Comparison of ENCODE assay signal across 8 cellular contexts in the genomic region with DNA sequence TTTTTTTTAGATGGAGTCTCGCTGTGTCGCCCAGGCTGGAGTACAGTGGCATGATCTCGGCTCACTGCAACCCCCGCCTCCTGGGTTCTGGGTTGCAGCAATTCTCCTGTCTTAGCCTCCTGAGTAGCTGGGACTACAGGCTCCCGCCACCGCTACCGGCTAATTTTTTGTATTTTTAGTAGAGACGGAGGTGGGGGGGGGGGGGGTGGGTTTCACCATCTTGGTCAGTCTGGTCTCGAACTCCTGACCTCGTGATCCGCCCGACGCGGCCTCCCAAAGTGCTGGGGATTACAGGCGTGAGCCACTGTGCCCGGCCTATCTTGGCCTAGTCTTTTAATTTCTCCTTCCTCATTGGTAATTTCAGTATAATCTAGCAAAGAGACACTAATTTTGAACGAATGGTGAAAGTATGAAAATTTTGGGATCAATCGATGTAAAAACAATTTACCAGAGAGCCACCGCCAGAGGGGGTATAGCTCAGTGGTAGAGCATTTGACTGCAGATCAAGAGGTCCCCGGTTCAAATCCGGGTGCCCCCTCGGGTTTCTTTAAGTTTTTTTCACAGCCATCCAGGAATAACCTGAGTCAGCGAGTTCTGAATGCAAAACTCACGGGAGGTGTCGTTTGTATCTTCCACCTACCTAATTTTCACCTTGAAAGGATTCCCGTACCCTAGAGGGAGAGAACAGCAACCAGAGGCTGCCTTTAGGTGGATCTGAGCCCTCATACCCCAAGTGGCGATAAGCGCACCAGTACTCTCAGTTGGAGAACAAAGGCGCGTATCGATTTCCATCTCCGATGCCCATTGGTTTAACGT. TPM values are rescaled to one million over a fixed set of nuclear protein-coding genes. Genes with fewer than 3 reads are reported as not detected.
DNase-seq lines count a peak whose midpoint lies in the region; ATAC-seq, FAIRE-seq and TF ChIP-seq lines count a peak whose summit lies in the region.

No MANE protein-coding gene starts in this region.

- H3K9me3 ChIP-seq in MG63 (no peaks in the 10 kb centered on the region), SU-DHL-6 (ENCODE audit: insufficient read depth, low read length) (no peaks in the 10 kb centered on the region), astrocyte (ENCODE audit: insufficient read depth, low read depth, low read length) (no peaks in the 10 kb centered on the region), iPS-20b (ENCODE audit: insufficient read depth, low read depth, low read length) (no peaks in the 10 kb centered on the region), smooth muscle cell (replicated peaks; ENCODE audit: low read depth) (no peaks in the 10 kb centered on the region)

- FAIRE-seq in astrocyte (lab: Jason Lieb, UNC): peak; percentile 17

- H3K79me2 ChIP-seq in SU-DHL-6 (ENCODE audit: insufficient read depth, low read length): peaks cover 23% of the 10 kb centered on the region
- H3K79me2 ChIP-seq in astrocyte (ENCODE audit: insufficient read depth, low read length): peaks cover 25% of the 10 kb centered on the region
- H3K79me2 ChIP-seq in smooth muscle cell (ENCODE audit: low read depth): peaks cover 25% of the 10 kb centered on the region

- no peaks in the 10 kb centered on the region for H3K9me3 Mint-ChIP-seq in astrocyte (ENCODE audit: unreplicated experiment)

- H3K4me3 ChIP-seq in MG63: peak overlapping the region; percentile 94
- peak overlapping the region; percentile 57 for H3K4me3 ChIP-seq in SU-DHL-6 (ENCODE audit: insufficient read depth, low read length, poor library complexity, severe bottlenecking)
- peak overlapping the region; percentile 88 for H3K4me3 ChIP-seq in astrocyte (ENCODE audit: insufficient read depth, low read depth, low read length)
- peak overlapping the region; percentile 77 for H3K4me3 ChIP-seq in iPS-20b (ENCODE audit: low read length)
- H3K4me3 ChIP-seq in smooth muscle cell: peak overlapping the region; percentile 76

- no peaks in the 10 kb centered on the region for H3K9me2 ChIP-seq in SU-DHL-6 (replicated peaks; ENCODE audit: insufficient read depth, low read length)

- TF ChIP-seq CTCF in SU-DHL-6 (IDR thresholded peaks at IDR 0.05; ENCODE audit: insufficient read depth, low read length, poor library complexity, severe bottlenecking) (no peak), astrocyte (IDR thresholded peaks at IDR 0.05; ENCODE audit: insufficient read depth, low read depth, low read length) (no peak), smooth muscle cell (IDR thresholded peaks at IDR 0.05; ENCODE audit: borderline replicate concordance, insufficient read depth, poor library complexity, severe bottlenecking) (peak; percentile 52)

- peaks cover 5% of the 10 kb centered on the region for H3K36me3 Mint-ChIP-seq in astrocyte (ENCODE audit: low read depth, unreplicated experiment)

- peak overlapping the region; percentile 42 for H2AFZ ChIP-seq in SU-DHL-6 (ENCODE audit: low read depth, low read length, severe bottlenecking)
- peak overlapping the region; percentile 30 for H2AFZ ChIP-seq in astrocyte (ENCODE audit: low read depth, low read length)
- peak overlapping the region; percentile 13 for H2AFZ ChIP-seq in smooth muscle cell (ENCODE audit: low read depth)

- H3K9ac ChIP-seq in SU-DHL-6 (ENCODE audit: low read length) (peak overlapping the region; percentile 95), astrocyte (ENCODE audit: low read length) (peak overlapping the region; percentile 55), iPS-20b (ENCODE audit: low read depth, low read length) (peak overlapping the region; percentile 96; the same call in 1 of the 2 replicates), smooth muscle cell (ENCODE audit: low read depth) (peak overlapping the region; percentile 3)

- peaks cover 48% of the 10 kb centered on the region for H3F3A ChIP-seq in SU-DHL-6 (ENCODE audit: insufficient read depth)
- H3F3A ChIP-seq in smooth muscle cell (ENCODE audit: low read depth): peaks cover 10% of the 10 kb centered on the region

- H3K27ac ChIP-seq in SU-DHL-6 (ENCODE audit: low read depth, low read length): peak overlapping the region; percentile 94
- peak overlapping the region; percentile 36 for H3K27ac ChIP-seq in astrocyte (ENCODE audit: low read depth, low read length)
- H3K27ac ChIP-seq in iPS-20b (ENCODE audit: low read length): no peak overlapping the region
- peak overlapping the region; percentile 73 for H3K27ac ChIP-seq in smooth muscle cell (ENCODE audit: low read depth)

- H3K4me3 Mint-ChIP-seq in astrocyte (ENCODE audit: unreplicated experiment): peak overlapping the region; percentile 93

- no peak for ATAC-seq in HG03095 (IDR thresholded peaks at IDR 0.05; ENCODE audit: unreplicated experiment)

- H3K4me1 Mint-ChIP-seq in astrocyte (ENCODE audit: low read depth, unreplicated experiment): peaks cover 11% of the 10 kb centered on the region

- H3K27me3 ChIP-seq in MG63 (no peaks in the 10 kb centered on the region), SU-DHL-6 (ENCODE audit: low read length) (no peaks in the 10 kb centered on the region), astrocyte (ENCODE audit: insufficient read depth, low read length) (no peaks in the 10 kb centered on the region), iPS-20b (ENCODE audit: insufficient read depth, low read length) (peaks cover 9% of the 10 kb centered on the region; the same call in 1 of the 2 replicates), smooth muscle cell (ENCODE audit: low read depth) (no peaks in the 10 kb centered on the region)

- peaks cover 18% of the 10 kb centered on the region for H3K36me3 ChIP-seq in MG63
- no peaks in the 10 kb centered on the region for H3K36me3 ChIP-seq in SU-DHL-6 (ENCODE audit: low read length)
- no peaks in the 10 kb centered on the region for H3K36me3 ChIP-seq in astrocyte (ENCODE audit: insufficient read depth, low read length)
- H3K36me3 ChIP-seq in iPS-20b (ENCODE audit: insufficient read depth, low read depth, low read length): no peaks in the 10 kb centered on the region
- H3K36me3 ChIP-seq in smooth muscle cell (ENCODE audit: low read depth): no peaks in the 10 kb centered on the region

- H3K4me2 ChIP-seq in SU-DHL-6 (ENCODE audit: low read depth, low read length, poor library complexity, severe bottlenecking): peak overlapping the region; percentile 87
- peak overlapping the region; percentile 87 for H3K4me2 ChIP-seq in astrocyte (ENCODE audit: low read length)
- peak overlapping the region; percentile 97 for H3K4me2 ChIP-seq in smooth muscle cell

- peaks cover 33% of the 10 kb centered on the region for H3K4me1 ChIP-seq in astrocyte (ENCODE audit: insufficient read depth, low read length)
- peaks cover 4% of the 10 kb centered on the region; the same call in 1 of the 2 replicates for H3K4me1 ChIP-seq in iPS-20b (ENCODE audit: insufficient read depth, low read length)
- no peaks in the 10 kb centered on the region for H3K4me1 ChIP-seq in smooth muscle cell (ENCODE audit: low read depth)

- DNase-seq in DMS153 (lab: John Stamatoyannopoulos, UW) (peak; percentile 65), MG63 (peak; percentile 72), astrocyte (ENCODE audit: low read depth) (peak; percentile 41), smooth muscle cell (lab: John Stamatoyannopoulos, UW; ENCODE audit: unreplicated experiment) (peak; percentile 30), cortex of kidney (lab: John Stamatoyannopoulos, UW) (no peak)

- H4K20me1 ChIP-seq in SU-DHL-6 (ENCODE audit: low read depth, low read length): no peaks in the 10 kb centered on the region
- H4K20me1 ChIP-seq in astrocyte (ENCODE audit: insufficient read depth, low read length): peaks cover 18% of the 10 kb centered on the region
- peaks cover 17% of the 10 kb centered on the region for H4K20me1 ChIP-seq in smooth muscle cell (ENCODE audit: low read depth)

- H3K27ac Mint-ChIP-seq in astrocyte (ENCODE audit: unreplicated experiment): peak overlapping the region; percentile 87

- WGBS in smooth muscle cell (ENCODE audit: low lambda C conversion rate): 13% methylated on average over 33 of the region's 33 CpGs

- no peaks in the 10 kb centered on the region for H3K27me3 Mint-ChIP-seq in astrocyte (ENCODE audit: low read depth, unreplicated experiment)

RNA-seq across cellular contexts. Expression of a gene that starts 2.5 kb away (rescaled TPM):
- 228 and 323 TPM in 2 replicates for total RNA-seq in MG63 (2014; rRNA removed; shearing (Covaris generic); ENCODE audit: low replicate concordance)
- total RNA-seq in astrocyte: 395 and 421 TPM in 2 replicates
- 108 and 133 TPM in 2 replicates for total RNA-seq in smooth muscle cell
- 120 and 130 TPM in 2 replicates for polyA plus RNA-seq in smooth muscle cell

RNA-seq across cellular contexts. Expression of a gene that starts 13.9 kb away (rescaled TPM):
- 2,314 and 3,514 TPM in 2 replicates for total RNA-seq in MG63 (2014; rRNA removed; shearing (Covaris generic); ENCODE audit: low replicate concordance)
- total RNA-seq in astrocyte (954 and 1,087 TPM in 2 replicates), smooth muscle cell (1,675 and 1,715 TPM in 2 replicates)
- polyA plus RNA-seq in smooth muscle cell: 435 and 499 TPM in 2 replicates

RNA-seq across cellular contexts. Expression of a gene that starts 42.3 kb away (rescaled TPM):
- 19.2 and 21.3 TPM in 2 replicates for total RNA-seq in MG63 (2014; rRNA removed; shearing (Covaris generic); ENCODE audit: low replicate concordance)
- total RNA-seq in astrocyte (12.4 and 13.7 TPM in 2 replicates), smooth muscle cell (9.2 and 26.0 TPM in 2 replicates)
- 11.0 and 17.2 TPM in 2 replicates for polyA plus RNA-seq in smooth muscle cell

Comparison
In these comparisons a context has a peak if more than half of its experiments do, and no peak if none do; other contexts are left out.
1. H3K9ac ChIP-seq: peak in every context shown above with its lines; median percentile 96 in iPS-20b; 95 in SU-DHL-6; 55 in astrocyte; 3 in smooth muscle cell.